ENCODE assay signal across 10 cellular contexts in genomic region chr10:101293007-101293723, GRCh38.
DNase-seq lines count a peak whose midpoint lies in the region; TF ChIP-seq lines count a peak whose summit lies in the region.
"Had no signal": no experiment of that assay in that cellular context is flagged by ENCODE, and none has a peak within 500 bp of the region (broad histone marks: within the 10 kb centered on the region; RNA-seq: fewer than 3 reads in every experiment).

No MANE protein-coding gene starts in this region.

- H3K9me3 ChIP-seq in iPS-20b (ENCODE audit: insufficient read depth, low read depth, low read length) (no peaks in the 10 kb centered on the region), suprapubic skin (no peaks in the 10 kb centered on the region)
- H3K9me3 ChIP-seq: neutrophil had no signal

- H3K4me3 Mint-ChIP-seq in activated T-cell treated with anti-CD3 and anti-CD28 coated beads, Interleukin-2, amount 50 U/mL, for 24 hours, result peak overlapping the region; percentile 75

- TF ChIP-seq EP300 in suprapubic skin (IDR thresholded peaks at IDR 0.05), result no peak

- H3K4me1 ChIP-seq in iPS-20b (ENCODE audit: insufficient read depth, low read length) (peaks cover 15% of the 10 kb centered on the region; the same call in 1 of the 2 replicates), suprapubic skin (peaks cover 22% of the 10 kb centered on the region)

- no peak overlapping the region for H3K27ac Mint-ChIP-seq in activated T-cell treated with anti-CD3 and anti-CD28 coated beads, Interleukin-2, amount 50 U/mL, for 24 hours

- DNase-seq in activated T-cell treated with anti-CD3 and anti-CD28 coated beads, Interleukin-2, amount 50 U/mL, for 24 hours, result no peak
- no peak for DNase-seq in activated T-cell treated with anti-CD3 and anti-CD28 coated beads, Interleukin-2, amount 50 U/mL, for 48 hours
- DNase-seq in suprapubic skin (ENCODE audit: low spot score in 2 of 2), result no peak
- DNase-seq in SW480 (ENCODE audit: low spot score), result no peak
- DNase-seq in activated CD4-positive, CD25-positive, alpha-beta regulatory T cell treated with anti-CD3 and anti-CD28 coated beads, Interleukin-2, amount 50 U/mL, for 72 hours, result no peak
- DNase-seq in 8988T, result no peak

- TF ChIP-seq CTCF in suprapubic skin (IDR thresholded peaks at IDR 0.05), result no peak

- peak overlapping the region; percentile 81 for H3K27ac ChIP-seq in angular gyrus (ENCODE audit: low read depth, low read length)
- H3K27ac ChIP-seq in iPS-20b (ENCODE audit: low read length), result no peak overlapping the region
- H3K27ac ChIP-seq in suprapubic skin, result no peak overlapping the region
- H3K27ac ChIP-seq: HL-60, neutrophil had no signal

- no peaks in the 10 kb centered on the region for H3K36me3 ChIP-seq in iPS-20b (ENCODE audit: insufficient read depth, low read depth, low read length)
- no peaks in the 10 kb centered on the region for H3K36me3 ChIP-seq in suprapubic skin
- H3K36me3 ChIP-seq: neutrophil had no signal

- WGBS in suprapubic skin, result 49% methylated on average over 17 of the region's 17 CpGs

- peak overlapping the region; percentile 67 for H3K4me3 ChIP-seq in iPS-20b (ENCODE audit: low read length)
- H3K4me3 ChIP-seq in suprapubic skin, result peak overlapping the region; percentile 60

- H3K9me3 Mint-ChIP-seq in activated T-cell treated with anti-CD3 and anti-CD28 coated beads, Interleukin-2, amount 50 U/mL, for 24 hours, result no peaks in the 10 kb centered on the region

- peaks cover 80% of the 10 kb centered on the region for H3K27me3 Mint-ChIP-seq in activated T-cell treated with anti-CD3 and anti-CD28 coated beads, Interleukin-2, amount 50 U/mL, for 24 hours

- no peak overlapping the region for H3K9ac ChIP-seq in iPS-20b (ENCODE audit: low read depth, low read length)

- TF ChIP-seq POLR2A in suprapubic skin (IDR thresholded peaks at IDR 0.05), result no peak

- H3K4me1 Mint-ChIP-seq in activated T-cell treated with anti-CD3 and anti-CD28 coated beads, Interleukin-2, amount 50 U/mL, for 24 hours (ENCODE audit: low read depth), result peaks cover 10% of the 10 kb centered on the region

- H3K27me3 ChIP-seq in iPS-20b (ENCODE audit: insufficient read depth, low read length) (peaks cover 94% of the 10 kb centered on the region), suprapubic skin (peaks cover 85% of the 10 kb centered on the region)

- H3K36me3 Mint-ChIP-seq in activated T-cell treated with anti-CD3 and anti-CD28 coated beads, Interleukin-2, amount 50 U/mL, for 24 hours (ENCODE audit: low read depth), result no peaks in the 10 kb centered on the region
